Comparison of ENCODE assay signal across 13 cellular contexts in genomic region chr2:187206071-187206470, GRCh38.
"Had no signal": no experiment of that assay in that cellular context is flagged by ENCODE, and none has a peak within 500 bp of the region (broad histone marks: within the 10 kb centered on the region; RNA-seq: fewer than 3 reads in every experiment).

No MANE protein-coding gene starts in this region.

- H3K27ac Mint-ChIP-seq: activated naive CD4-positive, alpha-beta T cell treated with anti-CD3 and anti-CD28 coated beads, Interleukin-2, amount 50 U/mL, for 24 hours; activated T-cell treated with anti-CD3 and anti-CD28 coated beads, Interleukin-2, amount 50 U/mL, for 24 hours; memory B cell; T-helper 2 cell treated with Interferon-gamma antibody and Interleukin-4, amounts not matched to agents 5 μg/mL and 100 μg/mL, for 36 hours had no signal

- DNase-seq: activated CD4-positive, alpha-beta T cell treated with anti-CD3 and anti-CD28 coated beads, Interleukin-2, amount 50 U/mL, for 1 hour; activated effector memory CD4-positive, alpha-beta T cell treated with Interleukin-2 at 50 U/mL for 16 hours; activated T-cell treated with anti-CD3 and anti-CD28 coated beads, Interleukin-2, amount 50 U/mL, for 24 hours; body of pancreas; cerebellar nuclear complex; dorsolateral prefrontal cortex; hypothalamus; thyroid gland; uterus had no signal

- H3K4me3 Mint-ChIP-seq: activated naive CD4-positive, alpha-beta T cell treated with anti-CD3 and anti-CD28 coated beads, Interleukin-2, amount 50 U/mL, for 24 hours; activated T-cell treated with anti-CD3 and anti-CD28 coated beads, Interleukin-2, amount 50 U/mL, for 24 hours; memory B cell; T-helper 2 cell treated with Interferon-gamma antibody and Interleukin-4, amounts not matched to agents 5 μg/mL and 100 μg/mL, for 36 hours had no signal

- H3K9me3 Mint-ChIP-seq: activated naive CD4-positive, alpha-beta T cell treated with anti-CD3 and anti-CD28 coated beads, Interleukin-2, amount 50 U/mL, for 24 hours; T-helper 2 cell treated with Interferon-gamma antibody and Interleukin-4, amounts not matched to agents 5 μg/mL and 100 μg/mL, for 36 hours had no signal

- H3K27me3 Mint-ChIP-seq: activated naive CD4-positive, alpha-beta T cell treated with anti-CD3 and anti-CD28 coated beads, Interleukin-2, amount 50 U/mL, for 24 hours; activated T-cell treated with anti-CD3 and anti-CD28 coated beads, Interleukin-2, amount 50 U/mL, for 24 hours had no signal

- ATAC-seq: body of pancreas, left lobe of liver had no signal

- H3K36me3 Mint-ChIP-seq: activated naive CD4-positive, alpha-beta T cell treated with anti-CD3 and anti-CD28 coated beads, Interleukin-2, amount 50 U/mL, for 24 hours; memory B cell had no signal

- H3K4me1 Mint-ChIP-seq: activated naive CD4-positive, alpha-beta T cell treated with anti-CD3 and anti-CD28 coated beads, Interleukin-2, amount 50 U/mL, for 24 hours; memory B cell had no signal
